Comparison of ENCODE assay signal across 11 cellular contexts in the genomic region with DNA sequence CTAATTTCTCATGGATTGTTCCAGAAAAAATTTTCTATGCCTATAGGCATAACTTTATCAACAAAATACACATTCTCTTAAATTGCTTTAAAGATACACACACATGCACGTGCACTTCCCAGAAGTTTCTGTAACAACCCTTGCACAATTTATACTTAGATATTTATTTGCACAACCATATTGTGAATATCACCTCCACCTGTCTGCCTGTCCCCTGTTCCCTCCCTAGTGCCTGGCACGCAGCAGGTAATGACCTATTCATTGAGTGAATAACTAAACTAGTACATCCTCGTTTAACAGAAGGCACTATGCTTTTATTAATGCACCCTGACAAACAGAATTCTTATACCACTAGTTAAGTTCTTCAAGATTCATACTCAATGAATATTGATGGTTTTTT.
DNase-seq lines count a peak whose midpoint lies in the region; ATAC-seq and TF ChIP-seq lines count a peak whose summit lies in the region.
"Had no signal": no experiment of that assay in that cellular context is flagged by ENCODE, and none has a peak within 500 bp of the region (broad histone marks: within the 10 kb centered on the region; RNA-seq: fewer than 3 reads in every experiment).

No MANE protein-coding gene starts in this region.

- H3K4me3 Mint-ChIP-seq in HFFc6: no peak overlapping the region
- H3K4me3 Mint-ChIP-seq in activated naive CD8-positive, alpha-beta T cell: no peak overlapping the region
- peak overlapping the region in 1 of 8 donors; percentile 84 for H3K4me3 Mint-ChIP-seq in naive B cell

- H3K36me3 Mint-ChIP-seq in HFFc6 (ENCODE audit: low read depth) (no peaks in the 10 kb centered on the region), naive B cell (no peaks in the 10 kb centered on the region)
- no peaks in the 10 kb centered on the region for H3K36me3 Mint-ChIP-seq in activated naive CD8-positive, alpha-beta T cell

- no peaks in the 10 kb centered on the region for H3K9me3 ChIP-seq in A673 (ENCODE audit: low read depth, low read length, poor library complexity, severe bottlenecking)
- H3K9me3 ChIP-seq: ascending aorta had no signal

- H3K27ac ChIP-seq in A673 (ENCODE audit: low read depth, low read length, poor library complexity, severe bottlenecking): peak overlapping the region; percentile 66

- DNase-seq in A673 (ENCODE audit: low spot score): no peak
- DNase-seq in HFFc6: no peak
- no peak for DNase-seq in naive B cell
- DNase-seq in iPS-NIHi7 (ENCODE audit: extremely low spot score): no peak
- DNase-seq in effector CD4-positive, alpha-beta T cell: no peak
- DNase-seq: activated CD4-positive, alpha-beta T cell treated with anti-CD3 and anti-CD28 coated beads, Interleukin-2, amount 50 U/mL, for 1 hour; NCI-H2029 treated with DMSO at 0.1 percent for 48 hours had no signal

- intact Hi-C loops in A673 (cut with micrococcal nuclease; ENCODE audit: unreplicated experiment): no loop called here

- H3K4me1 Mint-ChIP-seq in HFFc6 (ENCODE audit: low read depth) (peaks cover 52% of the 10 kb centered on the region), naive B cell (peaks cover 46 to 60% (median 50%) of the 10 kb centered on the region in 3 donors)
- peaks cover 70% of the 10 kb centered on the region for H3K4me1 Mint-ChIP-seq in activated naive CD8-positive, alpha-beta T cell (ENCODE audit: low read depth)

- CTCF ChIA-PET in A673 (lab: Charles Lee): interaction anchor here (0.7 kb wide), 1 partner anchor 43 kb away, joined by 3 read pairs; no protein-coding TSS in a partner anchor

- TF ChIP-seq CTCF in A673 (conservative IDR thresholded peaks at IDR 0.05; ENCODE audit: low read depth, low read length) (no peak), HFFc6 (IDR thresholded peaks at IDR 0.05) (no peak)

- peaks cover 53% of the 10 kb centered on the region for H3K4me1 ChIP-seq in A673 (ENCODE audit: insufficient read depth, low read length, poor library complexity, severe bottlenecking)

- ATAC-seq in naive B cell (ENCODE audit: low read depth in 2 of 2): no peak
- no peak for ATAC-seq in HG03432 (IDR thresholded peaks at IDR 0.05; ENCODE audit: unreplicated experiment)
- no peak for ATAC-seq in HG02840 (IDR thresholded peaks at IDR 0.05; ENCODE audit: low FRiP score, unreplicated experiment)

- peaks cover 1% of the 10 kb centered on the region; the same call in 1 of the 2 replicates for H3K27me3 Mint-ChIP-seq in HFFc6 (ENCODE audit: insufficient read depth)
- H3K27me3 Mint-ChIP-seq in activated naive CD8-positive, alpha-beta T cell: no peaks in the 10 kb centered on the region
- no peaks in the 10 kb centered on the region for H3K27me3 Mint-ChIP-seq in naive B cell

- POLR2A ChIA-PET in A673 (lab: Charles Lee; ENCODE audit: low non-redundant PET): interaction anchor here (1.1 kb wide), 1 partner anchor 260 kb away, joined by 15 read pairs; no protein-coding TSS in a partner anchor

- BruUV-seq in A673 (replicated peaks; lab: Mats Ljungman, UMichigan): no TSS peak

- H3K9me3 Mint-ChIP-seq in HFFc6: no peaks in the 10 kb centered on the region
- H3K9me3 Mint-ChIP-seq in activated naive CD8-positive, alpha-beta T cell (ENCODE audit: low read depth): no peaks in the 10 kb centered on the region
- no peaks in the 10 kb centered on the region for H3K9me3 Mint-ChIP-seq in naive B cell

- H3K27ac Mint-ChIP-seq in HFFc6: peak overlapping the region; percentile 79; the same call in 1 of the 2 replicates
- H3K27ac Mint-ChIP-seq in activated naive CD8-positive, alpha-beta T cell: peak overlapping the region; percentile 98
- peak overlapping the region in 5 of 6 donors; percentile 6 to 98 (median 93) for H3K27ac Mint-ChIP-seq in naive B cell

- no peaks in the 10 kb centered on the region for H3K27me3 ChIP-seq in A673 (replicated peaks; ENCODE audit: insufficient read depth, low read depth, low read length, poor library complexity)
- H3K27me3 ChIP-seq: ascending aorta had no signal

- no peaks in the 10 kb centered on the region for H3K36me3 ChIP-seq in A673 (ENCODE audit: insufficient read depth, low read length, poor library complexity, severe bottlenecking)
- H3K36me3 ChIP-seq: ascending aorta had no signal

- no peak overlapping the region for H3K4me3 ChIP-seq in A673 (ENCODE audit: low read depth, low read length, poor library complexity, severe bottlenecking)
